In the genomic region with DNA sequence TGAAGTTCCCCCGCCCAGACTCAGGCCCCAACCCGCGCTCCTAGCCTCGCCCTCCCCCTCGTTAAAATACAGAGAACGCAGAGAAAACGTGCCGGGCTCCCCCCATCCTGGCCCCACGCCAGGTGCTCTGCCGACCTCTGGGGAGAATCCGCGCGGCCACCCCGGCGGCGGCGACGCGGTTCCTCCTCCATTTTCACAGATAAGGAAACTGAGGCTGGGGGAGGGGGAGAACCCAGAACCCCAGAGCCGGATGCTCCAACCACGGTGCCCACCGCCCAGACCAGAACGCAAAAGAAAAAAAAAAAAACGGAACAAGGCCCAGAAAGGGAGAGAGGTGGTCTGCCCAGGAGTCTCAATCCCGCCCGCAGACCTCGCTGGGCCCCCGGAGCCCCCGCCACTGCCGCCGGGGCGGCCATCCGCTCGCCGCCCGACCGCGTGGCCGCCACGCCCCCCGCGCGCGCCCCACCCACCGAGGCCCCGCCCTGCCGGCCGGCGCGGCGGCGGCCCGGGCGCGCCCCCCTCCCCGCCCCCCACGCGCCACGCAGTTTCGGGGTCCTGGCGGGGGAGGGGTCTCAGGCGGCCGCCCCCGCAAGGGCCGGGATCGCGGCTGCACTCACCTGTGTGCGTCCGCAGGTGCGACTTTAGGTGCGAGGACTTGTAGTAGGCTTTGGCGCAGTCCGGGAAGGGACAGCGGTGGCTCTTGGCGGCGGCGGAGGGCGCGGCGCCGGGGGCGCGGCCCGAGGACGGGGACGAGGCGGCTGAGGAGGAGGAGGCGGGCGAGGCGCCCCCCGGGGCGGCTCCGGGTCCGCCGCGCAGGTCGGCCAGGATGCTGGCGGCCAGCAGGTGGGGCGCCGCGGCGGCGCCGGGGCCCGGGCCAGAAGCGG, we compare ENCODE assay signal across 8 cellular contexts. TPM values are rescaled to one million over a fixed set of nuclear protein-coding genes. Genes with fewer than 3 reads are reported as not detected.
DNase-seq lines count a peak whose midpoint lies in the region; ATAC-seq and TF ChIP-seq lines count a peak whose summit lies in the region.

No MANE protein-coding gene starts in this region.

- H3K79me2 ChIP-seq in Karpas-422 (ENCODE audit: low read length), result peaks cover 58% of the 10 kb centered on the region
- peaks cover 6% of the 10 kb centered on the region for H3K79me2 ChIP-seq in parathyroid adenoma

- TF ChIP-seq CTCF in parathyroid adenoma (IDR thresholded peaks at IDR 0.05), result no peak

- WGBS in esophagus, 2 donors, result 0 to 1% methylated on average over 100 to 106 of the region's 106 CpGs

- H3K27me3 ChIP-seq in Karpas-422 (ENCODE audit: low read length) (no peaks in the 10 kb centered on the region), esophagus (ENCODE audit: control insufficient read depth in 1 of 2, insufficient read depth in 2 of 2, low read length in 2 of 2) (no peaks in the 10 kb centered on the region), parathyroid adenoma (ENCODE audit: control insufficient read depth, insufficient read depth, low read length) (no peaks in the 10 kb centered on the region)

- in situ Hi-C loops in GM18951 (cut with MboI; ENCODE audit: low sequenced_read_pairs, unreplicated experiment), result no loop called here

- H3K4me2 ChIP-seq in Karpas-422 (ENCODE audit: low read depth, low read length, poor library complexity, severe bottlenecking) (peak overlapping the region; percentile 90), parathyroid adenoma (ENCODE audit: low read length) (peak overlapping the region; percentile 90)

- H3K9ac ChIP-seq in Karpas-422 (ENCODE audit: low read length) (peak overlapping the region; percentile 97), parathyroid adenoma (no peak overlapping the region)

- H2AFZ ChIP-seq in Karpas-422 (ENCODE audit: low read length) (no peak overlapping the region), parathyroid adenoma (no peak overlapping the region)

- H3K27ac ChIP-seq in Karpas-422 (ENCODE audit: low read length) (peak overlapping the region; percentile 84), esophagus (ENCODE audit: low read depth in 2 of 2, low read length in 1 of 2) (peak overlapping the region; percentile 90 to 95), parathyroid adenoma (no peak overlapping the region)

- peak; percentile 34 for TF ChIP-seq POLR2A in GM18951 (IDR thresholded peaks at IDR 0.05; ENCODE audit: extremely low read depth, insufficient read depth, insufficient read length)

- H3K36me3 ChIP-seq in Karpas-422 (ENCODE audit: insufficient read depth, low read length) (no peaks in the 10 kb centered on the region), esophagus (ENCODE audit: control insufficient read depth in 2 of 2, insufficient read depth in 2 of 2, low read length in 1 of 2) (no peaks in the 10 kb centered on the region), parathyroid adenoma (ENCODE audit: control insufficient read depth, insufficient read depth, low read length) (no peaks in the 10 kb centered on the region)

- H3K9me3 ChIP-seq in Karpas-422 (ENCODE audit: low read length), result no peaks in the 10 kb centered on the region
- H3K9me3 ChIP-seq in esophagus (ENCODE audit: control insufficient read depth in 2 of 2, insufficient read depth in 1 of 2, low read depth in 1 of 2, low read length in 1 of 2), result no peaks in the 10 kb centered on the region
- H3K9me3 ChIP-seq in parathyroid adenoma (ENCODE audit: control insufficient read depth, low read length), result no peaks in the 10 kb centered on the region

- H3K9me2 ChIP-seq in Karpas-422 (replicated peaks; ENCODE audit: insufficient read depth, low read length), result no peaks in the 10 kb centered on the region

- H3K4me3 ChIP-seq in Karpas-422 (ENCODE audit: low read length), result peak overlapping the region; percentile 93
- H3K4me3 ChIP-seq in esophagus (ENCODE audit: low read depth in 1 of 2, low read length in 2 of 2), result peak overlapping the region; percentile 86 to 90
- H3K4me3 ChIP-seq in parathyroid adenoma (ENCODE audit: low read depth, low read length), result peak overlapping the region; percentile 56

- no peak for ATAC-seq in GM19395 (IDR thresholded peaks at IDR 0.05; ENCODE audit: unreplicated experiment)

- peaks cover 39% of the 10 kb centered on the region; the same call in 1 of the 2 replicates for H4K20me1 ChIP-seq in Karpas-422 (ENCODE audit: insufficient read depth, low read depth, low read length)

- peak; percentile 81 for DNase-seq in AG08396 (ENCODE audit: low spot score)
- peak; percentile 82 for DNase-seq in Karpas-422
- DNase-seq in activated CD8-positive, alpha-beta memory T cell treated with anti-CD3 and anti-CD28 coated beads for 24 hours, result peak; percentile 82
- no peak for DNase-seq in kidney glomerular epithelial cell (lab: John Stamatoyannopoulos, UW)

- peaks cover 45% of the 10 kb centered on the region for H3K4me1 ChIP-seq in Karpas-422 (ENCODE audit: low read length)
- H3K4me1 ChIP-seq in esophagus (ENCODE audit: control insufficient read depth in 2 of 2, insufficient read depth in 2 of 2, low read length in 1 of 2), result peaks cover 11 to 31% of the 10 kb centered on the region in 2 donors
- H3K4me1 ChIP-seq in parathyroid adenoma, result peaks cover 19% of the 10 kb centered on the region

RNA-seq across cellular contexts. Expression of gene KLF16, which starts 0.7 kb away (rescaled TPM):
- 12.8 and 13.2 TPM in 2 replicates for total RNA-seq in Karpas-422 (2014; rRNA removed; shearing (Covaris generic); ENCODE audit: low replicate concordance)
- polyA plus RNA-seq in esophagus, result 10 to 100 TPM in 1 of 2 donors, 1 to 10 TPM in 1; 9.3 to 13.5 TPM

RNA-seq across cellular contexts. Expression of gene REXO1, which starts 14.4 kb away (rescaled TPM):
- 15.7 and 16.3 TPM in 2 replicates for total RNA-seq in Karpas-422 (2014; rRNA removed; shearing (Covaris generic); ENCODE audit: low replicate concordance)
- polyA plus RNA-seq in esophagus, result 10 to 100 TPM; 13.9 to 27.4 TPM

RNA-seq across cellular contexts. Expression of gene ABHD17A, which starts 22.6 kb away (rescaled TPM):
- 52.5 and 110 TPM in 2 replicates for total RNA-seq in Karpas-422 (2014; rRNA removed; shearing (Covaris generic); ENCODE audit: low replicate concordance)
- 10 to 100 TPM; 73.9 to 76.2 TPM for polyA plus RNA-seq in esophagus

RNA-seq across cellular contexts. Expression of gene ADAT3, which starts 42.5 kb away (rescaled TPM):
- 1.2 and 5.2 TPM in 2 replicates for total RNA-seq in Karpas-422 (2014; rRNA removed; shearing (Covaris generic); ENCODE audit: low replicate concordance)
- polyA plus RNA-seq in esophagus, result 1 to 10 TPM; 6.4 to 6.9 TPM

RNA-seq across cellular contexts. Expression of gene SCAMP4, which starts 42.5 kb away (rescaled TPM):
- 18.4 and 23.8 TPM in 2 replicates for total RNA-seq in Karpas-422 (2014; rRNA removed; shearing (Covaris generic); ENCODE audit: low replicate concordance)
- 10 to 100 TPM; 29.0 to 38.6 TPM for polyA plus RNA-seq in esophagus
